11 cellular contexts compared by ENCODE assay signal in the genomic region with DNA sequence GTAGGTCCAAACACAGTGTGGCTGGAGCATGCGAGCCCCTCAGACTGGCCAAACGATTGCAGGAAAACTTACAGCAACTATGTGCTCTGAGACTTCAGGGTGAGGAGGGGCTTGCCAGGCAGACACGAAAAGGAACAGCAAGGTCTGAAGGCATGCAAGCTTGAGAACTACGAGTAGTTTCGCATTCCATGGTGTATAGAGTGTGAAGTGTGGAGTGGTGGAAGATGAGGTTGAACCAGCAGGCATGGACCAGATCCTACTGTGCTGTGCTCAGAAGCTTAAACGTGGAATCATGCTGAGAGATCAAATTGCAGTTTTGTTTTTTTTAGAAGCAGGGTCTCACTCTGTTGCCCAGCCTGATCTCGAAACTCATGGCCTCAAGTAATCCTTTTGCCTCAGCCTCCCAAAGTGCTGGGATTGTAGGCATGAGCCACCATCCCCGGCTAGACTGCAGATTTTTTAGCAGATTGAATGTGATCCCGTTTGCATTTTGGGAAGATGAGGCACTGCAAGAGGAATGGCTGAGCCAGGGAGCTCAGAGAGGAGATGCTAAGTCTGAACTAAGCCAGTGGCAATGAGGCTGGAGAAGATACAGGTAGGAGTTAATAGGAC. TPM values are rescaled to one million over a fixed set of nuclear protein-coding genes. Genes with fewer than 3 reads are reported as not detected.
"Had no signal": no experiment of that assay in that cellular context is flagged by ENCODE, and none has a peak within 500 bp of the region (broad histone marks: within the 10 kb centered on the region; RNA-seq: fewer than 3 reads in every experiment).

No MANE protein-coding gene starts in this region.

- H3K27me3 Mint-ChIP-seq: central memory CD8-positive, alpha-beta T cell had no signal

- H3K4me1 Mint-ChIP-seq: activated B cell treated with CpG ODN at 0.5 μM for 24 hours, neural crest cell had no signal

- H3K4me3 ChIP-seq: body of pancreas, esophagus squamous epithelium, lower lobe of right lung, spleen had no signal

- DNase-seq: activated B cell treated with CpG ODN at 0.5 μM for 24 hours; activated CD4-positive, alpha-beta T cell treated with anti-CD3 and anti-CD28 coated beads, Interleukin-2, amount 10 ng/mL, durations not matched to agents 7 days and 5 days; esophagus squamous epithelium; lower lobe of right lung had no signal

- H3K27me3 ChIP-seq: body of pancreas had no signal

- H3K27ac ChIP-seq: body of pancreas, esophagus squamous epithelium, lower lobe of right lung, spleen had no signal

- H3K4me3 Mint-ChIP-seq: activated B cell treated with CpG ODN at 0.5 μM for 24 hours; activated CD4-positive, alpha-beta T cell treated with anti-CD3 and anti-CD28 coated beads, Interleukin-2, amount 10 ng/mL, durations not matched to agents 7 days and 5 days; central memory CD8-positive, alpha-beta T cell; neural crest cell; stimulated activated naive CD8-positive, alpha-beta T cell treated with anti-CD3 and anti-CD28 coated beads, Interleukin-15, amount 100 ng/mL, for 72 hours had no signal

- H3K9me3 ChIP-seq: body of pancreas, esophagus squamous epithelium, lower lobe of right lung, spleen had no signal

- H3K9me3 Mint-ChIP-seq: activated B cell treated with CpG ODN at 0.5 μM for 24 hours; activated CD4-positive, alpha-beta T cell treated with anti-CD3 and anti-CD28 coated beads, Interleukin-2, amount 10 ng/mL, durations not matched to agents 7 days and 5 days; activated naive CD4-positive, alpha-beta T cell treated with anti-CD3 and anti-CD28 coated beads, Interleukin-2, amount 50 U/mL, for 72 hours; central memory CD8-positive, alpha-beta T cell; neural crest cell; stimulated activated naive CD8-positive, alpha-beta T cell treated with anti-CD3 and anti-CD28 coated beads, Interleukin-15, amount 100 ng/mL, for 72 hours had no signal

- H3K27ac Mint-ChIP-seq: activated B cell treated with CpG ODN at 0.5 μM for 24 hours; activated CD4-positive, alpha-beta T cell treated with anti-CD3 and anti-CD28 coated beads, Interleukin-2, amount 10 ng/mL, durations not matched to agents 7 days and 5 days; activated naive CD4-positive, alpha-beta T cell treated with anti-CD3 and anti-CD28 coated beads, Interleukin-2, amount 50 U/mL, for 72 hours; stimulated activated naive CD8-positive, alpha-beta T cell treated with anti-CD3 and anti-CD28 coated beads, Interleukin-15, amount 100 ng/mL, for 72 hours had no signal

RNA-seq across cellular contexts. Expression of gene TFAP2E, which starts 5.1 kb away (rescaled TPM):
- total RNA-seq: body of pancreas, endothelial cell of umbilical vein had no signal
